Comparison of ENCODE assay signal across 8 cellular contexts in the genomic region with DNA sequence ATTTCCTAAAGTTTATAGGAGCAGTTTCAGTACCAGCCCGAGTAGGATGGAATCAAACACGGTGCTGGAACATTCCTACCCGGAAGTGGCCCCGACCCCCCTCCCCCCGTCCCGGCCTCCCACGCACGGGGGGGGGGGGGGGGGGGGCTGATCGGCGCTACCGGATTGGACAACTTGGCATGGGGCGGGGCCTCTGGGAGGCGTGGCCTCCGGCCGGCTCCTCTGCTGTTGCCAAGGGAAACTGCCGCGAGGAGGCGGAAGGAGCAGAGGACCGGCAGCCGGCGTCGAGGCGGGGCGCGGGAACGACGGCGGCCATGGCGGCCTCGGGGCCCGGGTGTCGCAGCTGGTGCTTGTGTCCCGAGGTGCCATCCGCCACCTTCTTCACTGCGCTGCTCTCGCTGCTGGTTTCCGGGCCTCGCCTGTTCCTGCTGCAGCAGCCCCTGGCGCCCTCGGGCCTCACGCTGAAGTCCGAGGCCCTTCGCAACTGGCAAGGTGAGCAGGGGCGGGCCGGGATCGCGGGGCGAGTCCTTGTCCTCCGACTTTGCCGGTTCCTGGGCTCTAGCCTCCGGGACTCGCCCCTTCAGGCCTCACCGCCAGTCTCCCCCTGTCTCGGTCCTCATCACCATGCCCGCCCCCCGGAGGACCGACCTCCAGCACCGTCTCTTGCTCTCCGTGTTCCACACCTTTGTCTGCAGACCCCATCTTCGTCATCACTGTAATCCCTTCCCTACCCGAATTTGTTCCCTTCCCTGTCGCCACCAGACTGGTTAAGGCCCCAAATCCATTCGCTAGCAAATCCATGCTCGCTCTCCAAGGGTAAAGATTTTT. TPM values are rescaled to one million over a fixed set of nuclear protein-coding genes. Genes with fewer than 3 reads are reported as not detected.
DNase-seq lines count a peak whose midpoint lies in the region; ATAC-seq and TF ChIP-seq lines count a peak whose summit lies in the region.

A gene (plus strand): TSS at position 266 of the 828 bp plus-strand sequence. CDS start 49 bp downstream, at position 315.

- H3K4me1 ChIP-seq in CD8-positive, alpha-beta T cell (ENCODE audit: insufficient read depth, low read length) = peaks cover 18% of the 10 kb centered on the region
- peaks cover 21% of the 10 kb centered on the region for H3K4me1 ChIP-seq in ectodermal cell (ENCODE audit: control insufficient read depth, insufficient read depth, low read length)
- peaks cover 37% of the 10 kb centered on the region for H3K4me1 ChIP-seq in lower lobe of right lung

- peaks cover 34% of the 10 kb centered on the region for H3K4me1 Mint-ChIP-seq in CD8-positive, alpha-beta T cell (ENCODE audit: low read depth)

- no peaks in the 10 kb centered on the region for H3K9me3 ChIP-seq in CD8-positive, alpha-beta T cell (ENCODE audit: low read length)
- H3K9me3 ChIP-seq in ectodermal cell (ENCODE audit: control insufficient read depth, low read length) (no peaks in the 10 kb centered on the region), lower lobe of right lung (no peaks in the 10 kb centered on the region)

- peak within 1 kb of the TSS; percentile 93 for H3K4me3 Mint-ChIP-seq in CD8-positive, alpha-beta T cell

- H3K27me3 Mint-ChIP-seq in CD8-positive, alpha-beta T cell (ENCODE audit: low read depth) = no peaks in the 10 kb centered on the region

- WGBS in ectodermal cell, 2 experiments = 0% methylated on average over 53 to 56 of the region's 64 CpGs

- intact Hi-C loops in CD8-positive, alpha-beta T cell (cut with DNase I, micrococcal nuclease) = loop anchor here (1.0 to 10.0 kb wide), 6 partner anchors 35 to 170 kb away; a partner anchor contains a TSS
- intact Hi-C loops in lower lobe of right lung (cut with DNase I) = no loop called here

- H3K36me3 Mint-ChIP-seq in CD8-positive, alpha-beta T cell = peaks cover 39% of the 10 kb centered on the region

- TF ChIP-seq CTCF in CD8-positive, alpha-beta T cell (IDR thresholded peaks at IDR 0.05) = no peak
- TF ChIP-seq CTCF in GM20000 (IDR thresholded peaks at IDR 0.05; ENCODE audit: extremely low read depth, missing control alignments) (no peak), lower lobe of right lung (IDR thresholded peaks at IDR 0.05) (peak; percentile 10)

- H3K36me3 ChIP-seq in CD8-positive, alpha-beta T cell (ENCODE audit: insufficient read depth, low read length) = peaks cover 9% of the 10 kb centered on the region
- H3K36me3 ChIP-seq in ectodermal cell (ENCODE audit: control insufficient read depth, insufficient read depth, low read length) (peaks cover 22% of the 10 kb centered on the region), lower lobe of right lung (peaks cover 38% of the 10 kb centered on the region)

- peak; percentile 93 for ATAC-seq in CD8-positive, alpha-beta T cell
- ATAC-seq in lower lobe of right lung = peak; percentile 98 to 99

- H3K27ac Mint-ChIP-seq in CD8-positive, alpha-beta T cell = peak within 1 kb of the TSS; percentile 89

- peak; percentile 95 to 98 (median 97) for DNase-seq in CD8-positive, alpha-beta T cell
- DNase-seq in GM20000 (ENCODE audit: low spot score) = peak; percentile 100
- DNase-seq in HS-5 (ENCODE audit: low read depth) = peak; percentile 45
- DNase-seq in NK-92 (lab: John Stamatoyannopoulos, UW; ENCODE audit: unreplicated experiment) = peak; percentile 70
- DNase-seq in activated CD8-positive, alpha-beta memory T cell treated with anti-CD3 and anti-CD28 coated beads for 1 hour (ENCODE audit: extremely low read depth in 1 of 2, low read depth in 1 of 2) = peak; percentile 86 to 95
- peak; percentile 97 for DNase-seq in lower lobe of right lung
- DNase-seq in stimulated activated CD4-positive, alpha-beta T cell treated with anti-CD3 and anti-CD28 coated beads, TNF-alpha, amount 100 ng/mL, for 24 hours (ENCODE audit: low read depth in 3 of 3) = peak; percentile 93 to 97 (median 94)

- H3K9me3 Mint-ChIP-seq in CD8-positive, alpha-beta T cell = no peaks in the 10 kb centered on the region

- CTCF ChIA-PET in CD8-positive, alpha-beta T cell (lab: Charles Lee) = interaction anchor here (1.2 kb wide), 1 partner anchor 141 kb away, joined by 5 read pairs; no protein-coding TSS in a partner anchor

- H3K27me3 ChIP-seq in CD8-positive, alpha-beta T cell (ENCODE audit: insufficient read depth, low read length) = no peaks in the 10 kb centered on the region
- H3K27me3 ChIP-seq in ectodermal cell (ENCODE audit: control insufficient read depth, insufficient read depth, low read length, poor library complexity, severe bottlenecking) (no peaks in the 10 kb centered on the region), lower lobe of right lung (ENCODE audit: low read depth) (no peaks in the 10 kb centered on the region)

- H3K27ac ChIP-seq in CD8-positive, alpha-beta T cell (ENCODE audit: low read depth, low read length) = peak within 1 kb of the TSS; percentile 73
- H3K27ac ChIP-seq in ectodermal cell (ENCODE audit: insufficient read depth, low read depth, low read length, poor library complexity, severe bottlenecking) = peak within 1 kb of the TSS; percentile 63
- H3K27ac ChIP-seq in lower lobe of right lung = peak within 1 kb of the TSS; percentile 91

- H3K4me3 ChIP-seq in CD8-positive, alpha-beta T cell (ENCODE audit: low read depth, low read length) = peak within 1 kb of the TSS; percentile 69
- peak within 1 kb of the TSS; percentile 97 for H3K4me3 ChIP-seq in ectodermal cell (ENCODE audit: insufficient read depth, low read depth, low read length)
- H3K4me3 ChIP-seq in lower lobe of right lung = peak within 1 kb of the TSS; percentile 93

- POLR2A ChIA-PET in CD8-positive, alpha-beta T cell (lab: Charles Lee) = interaction anchor here (1.0 to 4.1 kb wide), 4 partner anchors 8 to 50 kb away, joined by 3 to 33 read pairs (median 4); a partner anchor contains a TSS

RNA-seq across cellular contexts. Expression of the gene that starts here (rescaled TPM):
- total RNA-seq in CD8-positive, alpha-beta T cell = 100 to 1,000 TPM; 167 to 173 TPM
- 77.0 TPM for polyA plus RNA-seq in ectodermal cell (2013, experiment 1 of 4)
- 93.5 TPM for polyA plus RNA-seq in ectodermal cell (2013, experiment 2 of 4)
- 65.6 TPM for polyA plus RNA-seq in ectodermal cell (2013, experiment 3 of 4)
- polyA plus RNA-seq in ectodermal cell (2013, experiment 4 of 4) = 75.2 TPM
- total RNA-seq in lower lobe of right lung = 72.5 TPM

Comparison
In these comparisons a context has a peak if more than half of its experiments do, and no peak if none do; other contexts are left out.
1. Peak in every context shown above with its lines: DNase-seq, ATAC-seq, H3K4me3 ChIP-seq and H3K27ac ChIP-seq.
2. DNase-seq: peak in every context shown above with its lines; median percentile 100 in GM20000; 97 in CD8-positive, alpha-beta T cell; 97 in lower lobe of right lung; 94 in stimulated activated CD4-positive, alpha-beta T cell treated with anti-CD3 and anti-CD28 coated beads, TNF-alpha, amount 100 ng/mL, for 24 hours; 90 in activated CD8-positive, alpha-beta memory T cell treated with anti-CD3 and anti-CD28 coated beads for 1 hour; 70 in NK-92; 45 in HS-5.